2 cellular contexts compared by ENCODE assay signal in the genomic region with DNA sequence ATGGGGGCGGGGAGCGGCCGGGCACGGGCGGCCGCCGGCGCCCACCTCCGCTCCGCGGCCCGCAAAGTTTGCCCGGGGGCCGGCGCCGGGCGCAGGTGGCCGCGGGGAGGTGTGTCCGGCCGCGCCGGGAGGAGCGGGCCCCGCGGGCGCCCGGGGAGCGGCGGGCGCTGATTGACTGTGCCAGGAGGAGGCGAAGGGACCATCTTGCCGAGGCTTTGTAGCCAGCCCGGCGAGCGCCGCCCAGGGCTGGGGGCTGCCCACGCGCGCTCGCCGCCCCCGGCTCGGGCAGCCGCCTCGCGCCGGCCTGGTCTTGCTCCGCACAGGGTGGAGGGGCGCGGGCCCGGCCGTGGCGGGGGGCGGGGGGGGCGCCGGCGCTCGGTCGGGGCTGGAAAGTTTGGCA.
TF ChIP-seq lines count a peak whose summit lies in the region.

No MANE protein-coding gene starts in this region.

TF ChIP-seq in SK-N-SH, 30 proteins besides CTCF, POLR2A, EP300 and RAD21 (continued from another document):
- TF ChIP-seq, protein P1, sequence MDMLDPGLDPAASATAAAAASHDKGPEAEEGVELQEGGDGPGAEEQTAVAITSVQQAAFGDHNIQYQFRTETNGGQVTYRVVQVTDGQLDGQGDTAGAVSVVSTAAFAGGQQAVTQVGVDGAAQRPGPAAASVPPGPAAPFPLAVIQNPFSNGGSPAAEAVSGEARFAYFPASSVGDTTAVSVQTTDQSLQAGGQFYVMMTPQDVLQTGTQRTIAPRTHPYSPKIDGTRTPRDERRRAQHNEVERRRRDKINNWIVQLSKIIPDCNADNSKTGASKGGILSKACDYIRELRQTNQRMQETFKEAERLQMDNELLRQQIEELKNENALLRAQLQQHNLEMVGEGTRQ (IDR thresholded peaks at IDR 0.05; ENCODE audit: borderline replicate concordance, low read depth, low read length) = no peak
- TF ChIP-seq MEF2A (IDR thresholded peaks at IDR 0.05; ENCODE audit: borderline replicate concordance, low read depth) (no peak), SMC3 (IDR thresholded peaks at IDR 0.05; ENCODE audit: low read depth, low read length) (no peak), RXRA (IDR thresholded peaks at IDR 0.05; ENCODE audit: borderline replicate concordance, low read depth) (no peak)

TF ChIP-seq in SK-N-SH treated with all-trans-retinoic acid at 6 μM for 48 hours, 23 proteins besides CTCF, POLR2A, EP300 and RAD21 (continued from another document):
- TF ChIP-seq TCF4 (CRISPR knock-in tag; IDR thresholded peaks at IDR 0.05; ENCODE audit: borderline replicate concordance) (no peak), PPARA (CRISPR knock-in tag; IDR thresholded peaks at IDR 0.05; ENCODE audit: borderline replicate concordance) (no peak), BACH2 (CRISPR knock-in tag; IDR thresholded peaks at IDR 0.05; ENCODE audit: borderline replicate concordance) (no peak), ZFP30 (CRISPR knock-in tag; IDR thresholded peaks at IDR 0.05) (no peak)
- TF ChIP-seq, protein P2, sequence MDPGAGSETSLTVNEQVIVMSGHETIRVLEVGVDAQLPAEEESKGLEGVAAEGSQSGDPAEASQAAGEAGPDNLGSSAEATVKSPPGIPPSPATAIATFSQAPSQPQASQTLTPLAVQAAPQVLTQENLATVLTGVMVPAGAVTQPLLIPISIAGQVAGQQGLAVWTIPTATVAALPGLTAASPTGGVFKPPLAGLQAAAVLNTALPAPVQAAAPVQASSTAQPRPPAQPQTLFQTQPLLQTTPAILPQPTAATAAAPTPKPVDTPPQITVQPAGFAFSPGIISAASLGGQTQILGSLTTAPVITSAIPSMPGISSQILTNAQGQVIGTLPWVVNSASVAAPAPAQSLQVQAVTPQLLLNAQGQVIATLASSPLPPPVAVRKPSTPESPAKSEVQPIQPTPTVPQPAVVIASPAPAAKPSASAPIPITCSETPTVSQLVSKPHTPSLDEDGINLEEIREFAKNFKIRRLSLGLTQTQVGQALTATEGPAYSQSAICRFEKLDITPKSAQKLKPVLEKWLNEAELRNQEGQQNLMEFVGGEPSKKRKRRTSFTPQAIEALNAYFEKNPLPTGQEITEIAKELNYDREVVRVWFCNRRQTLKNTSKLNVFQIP (CRISPR knock-in tag; IDR thresholded peaks at IDR 0.05; ENCODE audit: borderline replicate concordance, low read depth) = no peak
- TF ChIP-seq, protein P3, sequence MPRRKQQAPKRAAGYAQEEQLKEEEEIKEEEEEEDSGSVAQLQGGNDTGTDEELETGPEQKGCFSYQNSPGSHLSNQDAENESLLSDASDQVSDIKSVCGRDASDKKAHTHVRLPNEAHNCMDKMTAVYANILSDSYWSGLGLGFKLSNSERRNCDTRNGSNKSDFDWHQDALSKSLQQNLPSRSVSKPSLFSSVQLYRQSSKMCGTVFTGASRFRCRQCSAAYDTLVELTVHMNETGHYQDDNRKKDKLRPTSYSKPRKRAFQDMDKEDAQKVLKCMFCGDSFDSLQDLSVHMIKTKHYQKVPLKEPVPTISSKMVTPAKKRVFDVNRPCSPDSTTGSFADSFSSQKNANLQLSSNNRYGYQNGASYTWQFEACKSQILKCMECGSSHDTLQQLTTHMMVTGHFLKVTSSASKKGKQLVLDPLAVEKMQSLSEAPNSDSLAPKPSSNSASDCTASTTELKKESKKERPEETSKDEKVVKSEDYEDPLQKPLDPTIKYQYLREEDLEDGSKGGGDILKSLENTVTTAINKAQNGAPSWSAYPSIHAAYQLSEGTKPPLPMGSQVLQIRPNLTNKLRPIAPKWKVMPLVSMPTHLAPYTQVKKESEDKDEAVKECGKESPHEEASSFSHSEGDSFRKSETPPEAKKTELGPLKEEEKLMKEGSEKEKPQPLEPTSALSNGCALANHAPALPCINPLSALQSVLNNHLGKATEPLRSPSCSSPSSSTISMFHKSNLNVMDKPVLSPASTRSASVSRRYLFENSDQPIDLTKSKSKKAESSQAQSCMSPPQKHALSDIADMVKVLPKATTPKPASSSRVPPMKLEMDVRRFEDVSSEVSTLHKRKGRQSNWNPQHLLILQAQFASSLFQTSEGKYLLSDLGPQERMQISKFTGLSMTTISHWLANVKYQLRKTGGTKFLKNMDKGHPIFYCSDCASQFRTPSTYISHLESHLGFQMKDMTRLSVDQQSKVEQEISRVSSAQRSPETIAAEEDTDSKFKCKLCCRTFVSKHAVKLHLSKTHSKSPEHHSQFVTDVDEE (CRISPR knock-in tag; IDR thresholded peaks at IDR 0.05) = no peak
- TF ChIP-seq, protein P4, sequence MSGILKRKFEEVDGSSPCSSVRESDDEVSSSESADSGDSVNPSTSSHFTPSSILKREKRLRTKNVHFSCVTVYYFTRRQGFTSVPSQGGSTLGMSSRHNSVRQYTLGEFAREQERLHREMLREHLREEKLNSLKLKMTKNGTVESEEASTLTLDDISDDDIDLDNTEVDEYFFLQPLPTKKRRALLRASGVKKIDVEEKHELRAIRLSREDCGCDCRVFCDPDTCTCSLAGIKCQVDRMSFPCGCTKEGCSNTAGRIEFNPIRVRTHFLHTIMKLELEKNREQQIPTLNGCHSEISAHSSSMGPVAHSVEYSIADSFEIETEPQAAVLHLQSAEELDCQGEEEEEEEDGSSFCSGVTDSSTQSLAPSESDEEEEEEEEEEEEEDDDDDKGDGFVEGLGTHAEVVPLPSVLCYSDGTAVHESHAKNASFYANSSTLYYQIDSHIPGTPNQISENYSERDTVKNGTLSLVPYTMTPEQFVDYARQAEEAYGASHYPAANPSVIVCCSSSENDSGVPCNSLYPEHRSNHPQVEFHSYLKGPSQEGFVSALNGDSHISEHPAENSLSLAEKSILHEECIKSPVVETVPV (CRISPR knock-in tag; IDR thresholded peaks at IDR 0.05) = no peak
- TF ChIP-seq, protein P5, sequence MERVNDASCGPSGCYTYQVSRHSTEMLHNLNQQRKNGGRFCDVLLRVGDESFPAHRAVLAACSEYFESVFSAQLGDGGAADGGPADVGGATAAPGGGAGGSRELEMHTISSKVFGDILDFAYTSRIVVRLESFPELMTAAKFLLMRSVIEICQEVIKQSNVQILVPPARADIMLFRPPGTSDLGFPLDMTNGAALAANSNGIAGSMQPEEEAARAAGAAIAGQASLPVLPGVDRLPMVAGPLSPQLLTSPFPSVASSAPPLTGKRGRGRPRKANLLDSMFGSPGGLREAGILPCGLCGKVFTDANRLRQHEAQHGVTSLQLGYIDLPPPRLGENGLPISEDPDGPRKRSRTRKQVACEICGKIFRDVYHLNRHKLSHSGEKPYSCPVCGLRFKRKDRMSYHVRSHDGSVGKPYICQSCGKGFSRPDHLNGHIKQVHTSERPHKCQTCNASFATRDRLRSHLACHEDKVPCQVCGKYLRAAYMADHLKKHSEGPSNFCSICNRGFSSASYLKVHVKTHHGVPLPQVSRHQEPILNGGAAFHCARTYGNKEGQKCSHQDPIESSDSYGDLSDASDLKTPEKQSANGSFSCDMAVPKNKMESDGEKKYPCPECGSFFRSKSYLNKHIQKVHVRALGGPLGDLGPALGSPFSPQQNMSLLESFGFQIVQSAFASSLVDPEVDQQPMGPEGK (CRISPR knock-in tag; IDR thresholded peaks at IDR 0.05; ENCODE audit: borderline replicate concordance) = no peak
